In the genomic region with DNA sequence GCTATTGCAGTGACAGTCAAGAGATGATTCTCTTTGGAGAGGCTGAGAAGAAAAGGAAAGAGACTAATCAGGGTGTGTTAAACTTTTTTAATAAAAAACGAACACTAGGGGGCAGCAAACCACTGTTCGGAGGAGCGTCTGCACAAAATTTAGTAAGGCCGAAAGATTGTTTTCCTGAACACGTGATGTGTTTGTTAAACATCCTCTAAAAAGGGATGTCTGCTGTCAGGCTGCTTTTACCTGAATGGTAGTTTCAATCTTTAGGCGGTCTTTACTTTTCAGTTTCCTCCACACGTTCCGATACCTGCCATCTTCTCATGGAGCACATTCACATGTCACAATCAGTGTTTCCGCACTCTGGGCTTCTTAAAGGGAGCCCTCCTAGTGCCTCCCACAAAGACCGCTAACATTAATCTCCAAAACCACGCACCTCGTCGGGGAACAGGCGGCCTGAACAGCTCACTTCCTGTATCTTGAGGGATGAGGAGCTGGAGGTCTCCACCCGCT, we compare ENCODE assay signal across 8 cellular contexts.
DNase-seq lines count a peak whose midpoint lies in the region; ATAC-seq, FAIRE-seq and TF ChIP-seq lines count a peak whose summit lies in the region.

No MANE protein-coding gene starts in this region.

- no peaks in the 10 kb centered on the region for H3K79me2 ChIP-seq in DND-41 (ENCODE audit: insufficient read depth, low read length)

- H3K27ac ChIP-seq in DND-41 (ENCODE audit: low read length) = peak overlapping the region; percentile 55

- ATAC-seq in DND-41 (ENCODE audit: insufficient read depth, low read depth) = peak; percentile 47
- peak; percentile 31 for ATAC-seq in HG02798 (IDR thresholded peaks at IDR 0.05; ENCODE audit: poor library complexity, unreplicated experiment)
- peak; percentile 85 for ATAC-seq in stimulated activated naive CD8-positive, alpha-beta T cell treated with anti-CD3 and anti-CD28 coated beads, Interleukin-15, amount 100 ng/mL, for 72 hours

- POLR2A ChIA-PET in activated CD4-positive, alpha-beta memory T cell treated with anti-CD3 and anti-CD28 coated beads, Interleukin-2, amount 10 ng/mL, durations not matched to agents 7 days and 5 days (lab: Charles Lee) = interaction anchor here (1.0 kb wide), 1 partner anchor 1161 kb away, joined by 3 read pairs; the partner anchor contains the start of gene PLK2

- no peak overlapping the region for H3K9ac ChIP-seq in DND-41 (ENCODE audit: low read depth, low read length)

- no peaks in the 10 kb centered on the region for H3K9me3 Mint-ChIP-seq in activated CD4-positive, alpha-beta memory T cell treated with anti-CD3 and anti-CD28 coated beads, Interleukin-2, amount 10 ng/mL, durations not matched to agents 7 days and 5 days
- no peaks in the 10 kb centered on the region for H3K9me3 Mint-ChIP-seq in stimulated activated naive CD8-positive, alpha-beta T cell treated with anti-CD3 and anti-CD28 coated beads, Interleukin-15, amount 100 ng/mL, for 72 hours

- no peaks in the 10 kb centered on the region for H3K9me3 ChIP-seq in DND-41 (ENCODE audit: insufficient read depth, low read length, severe bottlenecking)

- no peaks in the 10 kb centered on the region for H4K20me1 ChIP-seq in DND-41 (ENCODE audit: insufficient read depth, low read length)

- H3K4me1 Mint-ChIP-seq in activated CD4-positive, alpha-beta memory T cell treated with anti-CD3 and anti-CD28 coated beads, Interleukin-2, amount 10 ng/mL, durations not matched to agents 7 days and 5 days = peaks cover 21% of the 10 kb centered on the region
- H3K4me1 Mint-ChIP-seq in stimulated activated naive CD8-positive, alpha-beta T cell treated with anti-CD3 and anti-CD28 coated beads, Interleukin-15, amount 100 ng/mL, for 72 hours = peaks cover 43% of the 10 kb centered on the region

- H2AFZ ChIP-seq in DND-41 (ENCODE audit: low read depth, low read length) = peak overlapping the region; percentile 24; the same call in 1 of the 2 replicates

- intact Hi-C loops in posterior vena cava (cut with DNase I) = loop anchor here (2.0 to 10.0 kb wide), 3 partner anchors 476 to 1163 kb away; partner anchors contain the start of gene PLK2 (in 2 of the 2)

- TF ChIP-seq CTCF in DND-41 (IDR thresholded peaks at IDR 0.05; ENCODE audit: borderline replicate concordance, extremely low read depth, low read length, poor library complexity, severe bottlenecking) = peak; percentile 64

- H3K4me2 ChIP-seq in DND-41 (ENCODE audit: insufficient read depth, low read length) = peak overlapping the region; percentile 13; the same call in 1 of the 2 replicates

- peak overlapping the region; percentile 13 for H3K4me3 Mint-ChIP-seq in activated CD4-positive, alpha-beta memory T cell treated with anti-CD3 and anti-CD28 coated beads, Interleukin-2, amount 10 ng/mL, durations not matched to agents 7 days and 5 days
- peak overlapping the region; percentile 43 to 58 for H3K4me3 Mint-ChIP-seq in stimulated activated naive CD8-positive, alpha-beta T cell treated with anti-CD3 and anti-CD28 coated beads, Interleukin-15, amount 100 ng/mL, for 72 hours

- peak; percentile 61 for DNase-seq in DND-41
- peak; percentile 57 for DNase-seq in NCI-H446 treated with DMSO at 0.1 percent for 48 hours (lab: John Stamatoyannopoulos, UW)
- DNase-seq in activated CD4-positive, alpha-beta memory T cell treated with anti-CD3 and anti-CD28 coated beads, Interleukin-2, amount 10 ng/mL, durations not matched to agents 7 days and 5 days = peak; percentile 49
- peak; percentile 55 for DNase-seq in mucosa of gallbladder (ENCODE audit: low spot score)
- DNase-seq in stimulated activated naive CD8-positive, alpha-beta T cell treated with anti-CD3 and anti-CD28 coated beads, Interleukin-15, amount 100 ng/mL, for 72 hours = peak; percentile 34 to 73
- no peak for DNase-seq in posterior vena cava (ENCODE audit: low spot score)

- H3K27me3 ChIP-seq in DND-41 (ENCODE audit: insufficient read depth, low read length, poor library complexity) = no peaks in the 10 kb centered on the region

- H3K4me1 ChIP-seq in DND-41 (ENCODE audit: insufficient read depth, low read length) = peaks cover 49% of the 10 kb centered on the region

- H3K36me3 ChIP-seq in DND-41 (ENCODE audit: insufficient read depth, low read length) = no peaks in the 10 kb centered on the region

- no peak overlapping the region for H3K4me3 ChIP-seq in DND-41 (ENCODE audit: low read depth in 1 of 2, low read length in 2 of 2)

- peak; percentile 75 for FAIRE-seq in endometrium (lab: Jason Lieb, UNC)

- CTCF ChIA-PET in activated CD4-positive, alpha-beta memory T cell treated with anti-CD3 and anti-CD28 coated beads, Interleukin-2, amount 10 ng/mL, durations not matched to agents 7 days and 5 days (lab: Charles Lee) = interaction anchor here (0.6 to 3.2 kb wide), 9 partner anchors 15 to 1161 kb away, joined by 3 to 36 read pairs (median 4); partner anchors contain the start of gene PLK2

- H3K36me3 Mint-ChIP-seq in activated CD4-positive, alpha-beta memory T cell treated with anti-CD3 and anti-CD28 coated beads, Interleukin-2, amount 10 ng/mL, durations not matched to agents 7 days and 5 days (ENCODE audit: low read depth) = no peaks in the 10 kb centered on the region

- no peak overlapping the region for H3K27ac Mint-ChIP-seq in activated CD4-positive, alpha-beta memory T cell treated with anti-CD3 and anti-CD28 coated beads, Interleukin-2, amount 10 ng/mL, durations not matched to agents 7 days and 5 days
- H3K27ac Mint-ChIP-seq in stimulated activated naive CD8-positive, alpha-beta T cell treated with anti-CD3 and anti-CD28 coated beads, Interleukin-15, amount 100 ng/mL, for 72 hours = no peak overlapping the region

- peaks cover 2% of the 10 kb centered on the region for H3K27me3 Mint-ChIP-seq in activated CD4-positive, alpha-beta memory T cell treated with anti-CD3 and anti-CD28 coated beads, Interleukin-2, amount 10 ng/mL, durations not matched to agents 7 days and 5 days
- no peaks in the 10 kb centered on the region for H3K27me3 Mint-ChIP-seq in stimulated activated naive CD8-positive, alpha-beta T cell treated with anti-CD3 and anti-CD28 coated beads, Interleukin-15, amount 100 ng/mL, for 72 hours

Comparison
In these comparisons a context has a peak if more than half of its experiments do, and no peak if none do; other contexts are left out.
1. ATAC-seq: peak in every context shown above with its lines; median percentile 85 in stimulated activated naive CD8-positive, alpha-beta T cell treated with anti-CD3 and anti-CD28 coated beads, Interleukin-15, amount 100 ng/mL, for 72 hours; 47 in DND-41; 31 in HG02798.